ENCODE assay signal across 1 cellular context in genomic region chr12:132379057-132379456, GRCh38. TPM values are rescaled to one million over a fixed set of nuclear protein-coding genes. Genes with fewer than 3 reads are reported as not detected.
"Had no signal": no experiment of that assay in that cellular context is flagged by ENCODE, and none has a peak within 500 bp of the region (broad histone marks: within the 10 kb centered on the region; RNA-seq: fewer than 3 reads in every experiment).

No MANE protein-coding gene starts in this region.

RNA-seq across cellular contexts. Expression of gene GALNT9, which starts 49.7 kb away (rescaled TPM):
- total RNA-seq: GM12878 had no signal
